Comparison of ENCODE assay signal across 8 cellular contexts in the genomic region with DNA sequence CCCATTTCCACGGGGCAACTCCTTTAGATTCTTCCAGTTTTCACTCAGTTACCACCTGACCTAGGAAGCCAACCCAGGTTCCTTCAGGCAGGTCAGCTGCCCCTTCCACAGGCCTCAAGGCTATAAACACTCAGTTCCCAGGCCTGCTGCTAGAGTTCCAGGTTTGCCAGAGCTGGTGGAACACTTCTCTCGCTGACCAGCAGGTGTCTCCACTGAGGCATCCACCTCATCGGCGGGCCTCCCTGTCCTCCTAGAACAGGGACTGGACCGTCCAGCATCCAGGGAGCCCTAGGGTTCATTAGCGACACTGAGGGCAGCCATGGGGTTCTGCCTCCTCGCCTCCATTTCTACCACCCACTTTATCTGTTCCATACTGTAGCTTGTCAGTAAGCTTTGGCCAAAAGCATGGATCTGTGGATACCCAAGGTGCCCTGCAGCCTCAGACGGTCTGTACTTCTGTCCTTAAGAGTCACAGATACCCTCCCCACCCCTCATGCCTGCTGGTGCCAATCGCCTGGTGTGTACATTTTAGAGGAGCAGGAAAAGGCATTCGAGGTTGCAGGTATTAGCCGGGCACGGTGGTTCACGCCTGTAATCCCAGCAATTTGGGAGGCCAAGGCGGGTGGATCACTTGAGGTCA. TPM values are rescaled to one million over a fixed set of nuclear protein-coding genes. Genes with fewer than 3 reads are reported as not detected.
A peak's percentile ranks its signal among the peaks of the same experiment; 100 is the strongest.
DNase-seq lines count a peak whose midpoint lies in the region; ATAC-seq and TF ChIP-seq lines count a peak whose summit lies in the region.

No MANE protein-coding gene starts in this region.

- H3K9me3 ChIP-seq in lung (ENCODE audit: control insufficient read depth in 2 of 2, insufficient read depth in 1 of 2, low read length in 1 of 2), result no peaks in the 10 kb centered on the region

- no peaks in the 10 kb centered on the region for H3K27me3 Mint-ChIP-seq in activated CD4-positive, alpha-beta memory T cell treated with anti-CD3 and anti-CD28 coated beads for 36 hours

- no peaks in the 10 kb centered on the region for H3K36me3 Mint-ChIP-seq in activated CD4-positive, alpha-beta memory T cell treated with anti-CD3 and anti-CD28 coated beads for 36 hours

- no peaks in the 10 kb centered on the region for H3K4me1 ChIP-seq in lung (ENCODE audit: control insufficient read depth in 2 of 2, insufficient read depth in 2 of 2, low read length in 2 of 2)

- peak in 55 of 56 donors; percentile 83 to 99 (median 95) for TF ChIP-seq CTCF in dorsolateral prefrontal cortex (IDR thresholded peaks at IDR 0.05 in 54 of 56, conservative IDR thresholded peaks at IDR 0.05 in 2 of 56; ENCODE audit: low read depth in 1 of 56, partially characterized antibody in 56 of 56)
- TF ChIP-seq CTCF in lung (IDR thresholded peaks at IDR 0.05; ENCODE audit: control extremely low read depth, extremely low read depth), result peak; percentile 70

- H3K27me3 ChIP-seq in dorsolateral prefrontal cortex (no peaks in the 10 kb centered on the region), lung (ENCODE audit: control insufficient read depth, insufficient read depth) (no peaks in the 10 kb centered on the region)

- H3K27ac Mint-ChIP-seq in activated CD4-positive, alpha-beta memory T cell treated with anti-CD3 and anti-CD28 coated beads for 36 hours, result peak overlapping the region; percentile 38

- no peak overlapping the region for H3K27ac ChIP-seq in dorsolateral prefrontal cortex
- no peak overlapping the region for H3K27ac ChIP-seq in lung (ENCODE audit: low read depth in 1 of 2, low read length in 1 of 2)

- H3K4me3 ChIP-seq in dorsolateral prefrontal cortex, result no peak overlapping the region
- H3K4me3 ChIP-seq in lung, result no peak overlapping the region

- peaks cover 0 to 7% of the 10 kb centered on the region in 2 donors for H3K36me3 ChIP-seq in lung (ENCODE audit: control insufficient read depth in 2 of 2, insufficient read depth in 2 of 2, low read length in 2 of 2)

- intact Hi-C loops in activated CD4-positive, alpha-beta memory T cell treated with anti-CD3 and anti-CD28 coated beads for 36 hours (cut with micrococcal nuclease), result loop anchor here (5.0 kb wide), 1 partner anchor 174 kb away; no protein-coding TSS in a partner anchor
- intact Hi-C loops in dorsolateral prefrontal cortex (cut with DNase I), result loop anchor here (5.0 to 10.0 kb wide), 3 partner anchors 82 to 169 kb away; a partner anchor contains a TSS

- peaks cover 2% of the 10 kb centered on the region for H3K4me1 Mint-ChIP-seq in activated CD4-positive, alpha-beta memory T cell treated with anti-CD3 and anti-CD28 coated beads for 36 hours (ENCODE audit: low read depth)

- ATAC-seq in lung (ENCODE audit: insufficient read depth, low FRiP score) (peak; percentile 85), HG03565 (IDR thresholded peaks at IDR 0.05; ENCODE audit: unreplicated experiment) (no peak)

- no peak overlapping the region for H3K4me3 Mint-ChIP-seq in activated CD4-positive, alpha-beta memory T cell treated with anti-CD3 and anti-CD28 coated beads for 36 hours

- H3K9me3 Mint-ChIP-seq in activated CD4-positive, alpha-beta memory T cell treated with anti-CD3 and anti-CD28 coated beads for 36 hours, result no peaks in the 10 kb centered on the region

- peak; percentile 25 for DNase-seq in SIG-M5 treated with dmso at 0.1 percent for 504 hours (lab: John Stamatoyannopoulos, UW; ENCODE audit: unreplicated experiment)
- DNase-seq in SIG-M5 (lab: John Stamatoyannopoulos, UW), result no peak
- peak; percentile 0 for DNase-seq in NCI-H345 treated with DMSO at 0.1 percent for 48 hours (lab: John Stamatoyannopoulos, UW; ENCODE audit: unreplicated experiment)
- DNase-seq in activated CD4-positive, alpha-beta memory T cell treated with anti-CD3 and anti-CD28 coated beads for 36 hours, result peak; percentile 78
- DNase-seq in dorsolateral prefrontal cortex, result peak; percentile 69 to 90 (median 84)
- peak; percentile 83 for DNase-seq in lung (ENCODE audit: low spot score)
- peak; percentile 43 for DNase-seq in stimulated activated CD8-positive, alpha-beta memory T cell treated with anti-CD3 and anti-CD28 coated beads, Interleukin-12 subunit alpha, Interleukin-12 subunit beta, amount 100 ng/mL, for 1 hour (ENCODE audit: low read depth)

- CTCF ChIA-PET in activated CD4-positive, alpha-beta memory T cell treated with anti-CD3 and anti-CD28 coated beads for 36 hours (lab: Charles Lee), result interaction anchor here (0.5 to 2.1 kb wide), 37 partner anchors 11 to 1947 kb away, joined by 3 to 14 read pairs (median 4); a partner anchor contains a TSS

- POLR2A ChIA-PET in activated CD4-positive, alpha-beta memory T cell treated with anti-CD3 and anti-CD28 coated beads for 36 hours (lab: Charles Lee), result no interaction called here

- WGBS in lung, 2 donors, result 48% methylated on average over 14 of the region's 14 CpGs

RNA-seq across cellular contexts. Expression of a gene that starts 29.0 kb away (rescaled TPM):
- 10 to 100 TPM; 16.7 to 16.9 TPM for total RNA-seq in activated CD4-positive, alpha-beta memory T cell treated with anti-CD3 and anti-CD28 coated beads for 36 hours
- 1 to 10 TPM in 3 of 120 experiments, under 1 TPM in 9, not detected in 108; 0.35 to 1.1 (median 0.56) TPM for total RNA-seq in dorsolateral prefrontal cortex
- total RNA-seq in lung, result 1 to 10 TPM in 1 of 2 donors, under 1 TPM in 1; 0.58 to 3.0 TPM
- polyA plus RNA-seq in lung, result under 1 TPM; 0.35 to 0.84 TPM

RNA-seq across cellular contexts. Expression of a gene that starts 38.3 kb away (rescaled TPM):
- not detected for total RNA-seq in activated CD4-positive, alpha-beta memory T cell treated with anti-CD3 and anti-CD28 coated beads for 36 hours
- total RNA-seq in dorsolateral prefrontal cortex (1 to 10 TPM in 1 of 120 experiments, under 1 TPM in 12, not detected in 107; 0.15 to 1.1 (median 0.31) TPM), lung (not detected)
- not detected for polyA plus RNA-seq in lung

Comparison
In these comparisons a context has a peak if more than half of its experiments do, and no peak if none do; other contexts are left out.
1. RNA of a gene that starts 29.0 kb away (total RNA-seq): 16.7 to 16.9 TPM in activated CD4-positive, alpha-beta memory T cell treated with anti-CD3 and anti-CD28 coated beads for 36 hours; 0.58 to 3.0 TPM in lung and 0.35 to 1.1 TPM in dorsolateral prefrontal cortex; every median in the first group is over 4 times any median in the second.